In genomic region chr10:119006451-119007210, GRCh38 we compare ENCODE assay signal across 9 cellular contexts. TPM values are rescaled to one million over a fixed set of nuclear protein-coding genes. Genes with fewer than 3 reads are reported as not detected.
DNase-seq lines count a peak whose midpoint lies in the region; ATAC-seq and TF ChIP-seq lines count a peak whose summit lies in the region.
"Had no signal": no experiment of that assay in that cellular context is flagged by ENCODE, and none has a peak within 500 bp of the region (broad histone marks: within the 10 kb centered on the region; RNA-seq: fewer than 3 reads in every experiment).

No MANE protein-coding gene starts in this region.

- no peak for DNase-seq in WERI-Rb-1
- peak; percentile 55 for DNase-seq in islet precursor cell
- DNase-seq in thoracic aorta (ENCODE audit: low spot score) = peak; percentile 68
- no peak for DNase-seq in activated effector memory CD4-positive, alpha-beta T cell treated with Interleukin-2 at 50 U/mL for 16 hours
- no peak for DNase-seq in germinal center (ENCODE audit: low spot score)
- no peak for DNase-seq in spleen
- no peak for DNase-seq in NCI-H1436 treated with DMSO at 0.1 percent for 48 hours (lab: John Stamatoyannopoulos, UW)
- DNase-seq: erythroblast had no signal

- intact Hi-C loops in spleen (cut with DNase I; ENCODE audit: low total_unique reads) = no loop called here

- TF ChIP-seq CTCF in HEK293 (tag by site-specific recombination; IDR thresholded peaks at IDR 0.05) (no peak), WERI-Rb-1 (IDR thresholded peaks at IDR 0.05; ENCODE audit: low read depth, low read length) (no peak), thoracic aorta (IDR thresholded peaks at IDR 0.05) (no peak), spleen (IDR thresholded peaks at IDR 0.05 in 8 of 11, conservative IDR thresholded peaks at IDR 0.05 in 3 of 11) (no peak)

- H3K36me3 ChIP-seq in HEK293 (ENCODE audit: control insufficient read depth in 2 of 2, insufficient read depth in 1 of 2, low read length in 2 of 2) = no peaks in the 10 kb centered on the region
- no peaks in the 10 kb centered on the region for H3K36me3 ChIP-seq in WERI-Rb-1
- H3K36me3 ChIP-seq in thoracic aorta = no peaks in the 10 kb centered on the region
- H3K36me3 ChIP-seq in spleen = no peaks in the 10 kb centered on the region

- H3K27ac ChIP-seq in HEK293 (ENCODE audit: extremely low read depth, low read depth, low read length) = no peak overlapping the region
- peak overlapping the region; percentile 6 for H3K27ac ChIP-seq in WERI-Rb-1
- peak overlapping the region; percentile 18 to 68 for H3K27ac ChIP-seq in thoracic aorta
- H3K27ac ChIP-seq in spleen = no peak overlapping the region

- TF ChIP-seq POLR2A in spleen (IDR thresholded peaks at IDR 0.05) = no peak

- CTCF ChIA-PET in HEK293 (lab: Yijun Ruan, JAX) = interaction anchor here (0.6 to 0.9 kb wide), 2 partner anchors 23 to 30 kb away, joined by 3 read pairs; partner anchors contain the start of gene NANOS1

- POLR2A ChIA-PET in HEK293 (lab: Yijun Ruan, JAX) = interaction anchor here (0.6 to 1.0 kb wide), 3 partner anchors 24 to 1183 kb away, joined by 3 to 5 read pairs (median 4); partner anchors contain the start of gene CACUL1

- H3K9me3 ChIP-seq in HEK293 (ENCODE audit: control insufficient read depth, insufficient read depth, low read depth, low read length) (no peaks in the 10 kb centered on the region), WERI-Rb-1 (ENCODE audit: severe bottlenecking) (peaks cover 4% of the 10 kb centered on the region), thoracic aorta (no peaks in the 10 kb centered on the region), spleen (no peaks in the 10 kb centered on the region)

- no peak overlapping the region for H3K4me3 ChIP-seq in HEK293 (ENCODE audit: low read depth, low read length)
- peak overlapping the region; percentile 17 for H3K4me3 ChIP-seq in WERI-Rb-1 (ENCODE audit: low read depth, low read length)
- H3K4me3 ChIP-seq in thoracic aorta = no peak overlapping the region
- no peak overlapping the region for H3K4me3 ChIP-seq in spleen

- 58 to 74% (median 61%) methylated on average over 9 of the region's 9 CpGs for whole genome bisulfite sequencing in spleen, 5 donors

- ATAC-seq in thoracic aorta (ENCODE audit: insufficient number of reproducible peaks, low FRiP score, low read depth) = peak; percentile 38

- H3K4me1 ChIP-seq in HEK293 (ENCODE audit: control insufficient read depth, insufficient read depth, low read length) (peaks cover 10% of the 10 kb centered on the region; the same call in 1 of the 2 replicates), thoracic aorta (ENCODE audit: control insufficient read depth in 1 of 2, low read depth in 2 of 2) (peaks cover 9 to 14% of the 10 kb centered on the region in 2 donors), spleen (no peaks in the 10 kb centered on the region)

- H3K27me3 ChIP-seq in WERI-Rb-1 (ENCODE audit: insufficient read depth, low read depth, severe bottlenecking) (no peaks in the 10 kb centered on the region), thoracic aorta (replicated peaks; ENCODE audit: insufficient read depth) (no peaks in the 10 kb centered on the region), spleen (replicated peaks in 1 of 7) (peaks cover 0 to 50% (median 0%) of the 10 kb centered on the region in 7 donors)

TF ChIP-seq in HEK293, 187 proteins besides CTCF, POLR2A, EP300 and RAD21:
- TF ChIP-seq SCRT2 (tag by site-specific recombination; IDR thresholded peaks at IDR 0.05) (peak; percentile 94), SCRT1 (tag by site-specific recombination; IDR thresholded peaks at IDR 0.05; ENCODE audit: borderline replicate concordance) (peak; percentile 78), SP2 (tag by site-specific recombination; IDR thresholded peaks at IDR 0.05) (no peak), ZNF623 (tag by site-specific recombination; IDR thresholded peaks at IDR 0.05) (0 out of 2 replicates have a peak, but pooled peaks have one; percentile 14), ZNF366 (tag by site-specific recombination; conservative IDR thresholded peaks at IDR 0.05) (0 out of 2 replicates have a peak, but pooled peaks have one; percentile 16), ZNF521 (tag by site-specific recombination; IDR thresholded peaks at IDR 0.05) (no peak), ZNF660 (tag by site-specific recombination; IDR thresholded peaks at IDR 0.05) (peak; percentile 36; the same call in 1 of the 2 replicates), ZBTB17 (tag by site-specific recombination; IDR thresholded peaks at IDR 0.05) (peak; percentile 72), GFI1B (tag by site-specific recombination; IDR thresholded peaks at IDR 0.05) (0 out of 2 replicates have a peak, but pooled peaks have one; percentile 11), ZNF140 (tag by site-specific recombination; IDR thresholded peaks at IDR 0.05) (no peak), ZNF624 (tag by site-specific recombination; IDR thresholded peaks at IDR 0.05) (no peak), ZEB2 (tag by site-specific recombination; IDR thresholded peaks at IDR 0.05) (peak; percentile 33; the same call in 1 of the 2 replicates)

RNA-seq across cellular contexts. Expression of gene NANOS1, which starts 22.9 kb away (rescaled TPM):
- total RNA-seq in thoracic aorta (1 to 10 TPM; 1.4 to 5.4 TPM), spleen (under 1 TPM; 0.26 to 0.68 (median 0.42) TPM)
- under 1 TPM; 0.09 to 0.86 (median 0.38) TPM for polyA plus RNA-seq in spleen

Comparison
In these comparisons a context has a peak if more than half of its experiments do, and no peak if none do; other contexts are left out.
1. H3K27ac ChIP-seq: peak in WERI-Rb-1 (single experiment) and thoracic aorta (2 of 2); none in HEK293 (single experiment) and spleen (0 of 8).
2. DNase-seq: peak in islet precursor cell (single experiment) and thoracic aorta (single experiment); none in WERI-Rb-1 (single experiment), activated effector memory CD4-positive, alpha-beta T cell treated with Interleukin-2 at 50 U/mL for 16 hours (single experiment), germinal center (single experiment), spleen (single experiment) and NCI-H1436 treated with DMSO at 0.1 percent for 48 hours (single experiment).